In the genomic region with DNA sequence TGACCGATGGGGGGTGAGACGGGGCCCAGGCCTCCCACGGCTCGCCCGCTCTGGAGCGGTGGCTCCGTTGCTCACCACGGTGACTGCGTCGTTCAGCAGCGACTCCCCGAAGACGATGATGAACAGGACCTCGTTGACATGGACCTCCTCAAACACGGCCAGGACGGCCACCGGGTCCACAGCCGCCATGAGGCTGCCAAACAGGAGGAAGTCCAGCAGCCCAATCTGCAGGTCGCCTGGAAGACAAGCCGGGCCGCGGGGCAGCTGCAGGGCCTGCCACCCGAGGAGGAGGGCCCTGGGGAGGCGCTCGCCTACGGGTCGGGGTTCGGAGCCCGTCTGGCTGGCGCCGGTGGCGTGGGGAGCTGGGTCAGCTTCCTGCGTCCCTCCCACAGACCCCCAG, we compare ENCODE assay signal across 1 cellular context.
A peak's percentile ranks its signal among the peaks of the same experiment; 100 is the strongest.
TF ChIP-seq lines count a peak whose summit lies in the region.

No MANE protein-coding gene starts in this region.

TF ChIP-seq in HepG2, 621 proteins besides CTCF, POLR2A, EP300 and RAD21:
- TF ChIP-seq, protein P1, sequence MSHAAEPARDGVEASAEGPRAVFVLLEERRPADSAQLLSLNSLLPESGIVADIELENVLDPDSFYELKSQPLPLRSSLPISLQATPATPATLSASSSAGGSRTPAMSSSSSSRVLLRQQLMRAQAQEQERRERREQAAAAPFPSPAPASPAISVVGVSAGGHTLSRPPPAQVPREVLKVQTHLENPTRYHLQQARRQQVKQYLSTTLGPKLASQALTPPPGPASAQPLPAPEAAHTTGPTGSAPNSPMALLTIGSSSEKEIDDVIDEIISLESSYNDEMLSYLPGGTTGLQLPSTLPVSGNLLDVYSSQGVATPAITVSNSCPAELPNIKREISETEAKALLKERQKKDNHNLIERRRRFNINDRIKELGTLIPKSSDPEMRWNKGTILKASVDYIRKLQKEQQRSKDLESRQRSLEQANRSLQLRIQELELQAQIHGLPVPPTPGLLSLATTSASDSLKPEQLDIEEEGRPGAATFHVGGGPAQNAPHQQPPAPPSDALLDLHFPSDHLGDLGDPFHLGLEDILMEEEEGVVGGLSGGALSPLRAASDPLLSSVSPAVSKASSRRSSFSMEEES (CRISPR knock-in tag; IDR thresholded peaks at IDR 0.05), result no peak
- TF ChIP-seq GABPB1 (CRISPR knock-in tag; IDR thresholded peaks at IDR 0.05), result peak; percentile 11; the same call in 1 of the 2 replicates
